In the genomic region with DNA sequence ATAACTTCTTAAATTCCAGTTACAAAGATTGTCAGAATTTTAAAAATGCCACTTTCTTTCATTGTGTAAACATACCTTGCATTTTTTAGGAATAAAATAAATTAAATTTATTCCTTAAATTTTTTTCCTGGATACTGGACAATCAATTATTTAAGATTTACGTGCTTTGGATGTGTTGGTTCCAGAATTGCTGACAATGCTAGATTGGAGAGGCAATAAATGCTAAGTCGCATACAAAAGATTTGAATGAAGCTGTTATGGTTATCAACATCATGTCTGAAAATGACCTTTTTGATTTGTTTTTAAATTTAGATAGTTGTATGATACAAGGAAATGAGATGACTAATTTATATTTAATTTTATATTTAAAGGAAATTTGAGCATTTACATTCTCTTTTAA, we compare ENCODE assay signal across 2 cellular contexts.
TF ChIP-seq lines count a peak whose summit lies in the region.

No MANE protein-coding gene starts in this region.

TF ChIP-seq in SK-N-SH treated with all-trans-retinoic acid at 6 μM for 48 hours, 23 proteins besides CTCF, POLR2A, EP300 and RAD21 (continued from another document):
- no peak for TF ChIP-seq SNAI2 (CRISPR knock-in tag; IDR thresholded peaks at IDR 0.05)
TF ChIP-seq in SK-N-SH treated with all-trans-retinoic acid at 6 μM for 48 hours: peak in this region for 1.

TF ChIP-seq in HCT116, 20 proteins besides CTCF, POLR2A, EP300 and RAD21 (continued from another document):
- TF ChIP-seq TCF7L2 (IDR thresholded peaks at IDR 0.05; ENCODE audit: borderline replicate concordance, extremely low read depth, insufficient read depth, insufficient read length): no peak
- TF ChIP-seq, protein P1, sequence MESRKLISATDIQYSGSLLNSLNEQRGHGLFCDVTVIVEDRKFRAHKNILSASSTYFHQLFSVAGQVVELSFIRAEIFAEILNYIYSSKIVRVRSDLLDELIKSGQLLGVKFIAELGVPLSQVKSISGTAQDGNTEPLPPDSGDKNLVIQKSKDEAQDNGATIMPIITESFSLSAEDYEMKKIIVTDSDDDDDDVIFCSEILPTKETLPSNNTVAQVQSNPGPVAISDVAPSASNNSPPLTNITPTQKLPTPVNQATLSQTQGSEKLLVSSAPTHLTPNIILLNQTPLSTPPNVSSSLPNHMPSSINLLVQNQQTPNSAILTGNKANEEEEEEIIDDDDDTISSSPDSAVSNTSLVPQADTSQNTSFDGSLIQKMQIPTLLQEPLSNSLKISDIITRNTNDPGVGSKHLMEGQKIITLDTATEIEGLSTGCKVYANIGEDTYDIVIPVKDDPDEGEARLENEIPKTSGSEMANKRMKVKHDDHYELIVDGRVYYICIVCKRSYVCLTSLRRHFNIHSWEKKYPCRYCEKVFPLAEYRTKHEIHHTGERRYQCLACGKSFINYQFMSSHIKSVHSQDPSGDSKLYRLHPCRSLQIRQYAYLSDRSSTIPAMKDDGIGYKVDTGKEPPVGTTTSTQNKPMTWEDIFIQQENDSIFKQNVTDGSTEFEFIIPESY (IDR thresholded peaks at IDR 0.05; ENCODE audit: extremely low read depth, insufficient replicate concordance, low read length): no peak
- TF ChIP-seq SRF (IDR thresholded peaks at IDR 0.05; ENCODE audit: low read depth): no peak
- TF ChIP-seq YY1 (IDR thresholded peaks at IDR 0.05; ENCODE audit: extremely low read depth, insufficient replicate concordance, low read depth, low read length): no peak
- TF ChIP-seq, protein P2, sequence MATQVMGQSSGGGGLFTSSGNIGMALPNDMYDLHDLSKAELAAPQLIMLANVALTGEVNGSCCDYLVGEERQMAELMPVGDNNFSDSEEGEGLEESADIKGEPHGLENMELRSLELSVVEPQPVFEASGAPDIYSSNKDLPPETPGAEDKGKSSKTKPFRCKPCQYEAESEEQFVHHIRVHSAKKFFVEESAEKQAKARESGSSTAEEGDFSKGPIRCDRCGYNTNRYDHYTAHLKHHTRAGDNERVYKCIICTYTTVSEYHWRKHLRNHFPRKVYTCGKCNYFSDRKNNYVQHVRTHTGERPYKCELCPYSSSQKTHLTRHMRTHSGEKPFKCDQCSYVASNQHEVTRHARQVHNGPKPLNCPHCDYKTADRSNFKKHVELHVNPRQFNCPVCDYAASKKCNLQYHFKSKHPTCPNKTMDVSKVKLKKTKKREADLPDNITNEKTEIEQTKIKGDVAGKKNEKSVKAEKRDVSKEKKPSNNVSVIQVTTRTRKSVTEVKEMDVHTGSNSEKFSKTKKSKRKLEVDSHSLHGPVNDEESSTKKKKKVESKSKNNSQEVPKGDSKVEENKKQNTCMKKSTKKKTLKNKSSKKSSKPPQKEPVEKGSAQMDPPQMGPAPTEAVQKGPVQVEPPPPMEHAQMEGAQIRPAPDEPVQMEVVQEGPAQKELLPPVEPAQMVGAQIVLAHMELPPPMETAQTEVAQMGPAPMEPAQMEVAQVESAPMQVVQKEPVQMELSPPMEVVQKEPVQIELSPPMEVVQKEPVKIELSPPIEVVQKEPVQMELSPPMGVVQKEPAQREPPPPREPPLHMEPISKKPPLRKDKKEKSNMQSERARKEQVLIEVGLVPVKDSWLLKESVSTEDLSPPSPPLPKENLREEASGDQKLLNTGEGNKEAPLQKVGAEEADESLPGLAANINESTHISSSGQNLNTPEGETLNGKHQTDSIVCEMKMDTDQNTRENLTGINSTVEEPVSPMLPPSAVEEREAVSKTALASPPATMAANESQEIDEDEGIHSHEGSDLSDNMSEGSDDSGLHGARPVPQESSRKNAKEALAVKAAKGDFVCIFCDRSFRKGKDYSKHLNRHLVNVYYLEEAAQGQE (IDR thresholded peaks at IDR 0.05; ENCODE audit: low read depth): no peak
